1 cellular context compared by ENCODE assay signal in the genomic region with DNA sequence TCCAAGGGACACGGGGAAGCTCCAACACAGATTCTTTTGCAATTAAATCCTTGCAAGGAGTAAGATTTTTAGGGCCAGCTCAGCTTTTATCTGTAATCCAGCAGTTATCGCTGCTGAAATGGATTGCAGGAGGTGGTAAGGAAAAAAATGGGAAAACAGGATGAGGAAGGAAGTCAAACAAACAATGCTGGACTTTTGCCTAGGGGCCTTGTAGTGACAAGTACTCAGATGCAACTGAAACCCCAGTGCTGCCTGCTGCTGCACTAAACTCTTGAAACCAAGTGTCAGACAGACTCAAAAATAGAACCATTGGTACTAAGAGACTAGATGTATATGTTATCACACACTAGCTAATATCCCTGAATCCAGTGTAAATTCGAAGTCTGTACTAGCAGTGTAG.
TF ChIP-seq lines count a peak whose summit lies in the region.

No MANE protein-coding gene starts in this region.

TF ChIP-seq in HepG2, 621 proteins besides CTCF, POLR2A, EP300 and RAD21 (continued from another document and continues in another):
- TF ChIP-seq ZC3H13 (CRISPR knock-in tag; IDR thresholded peaks at IDR 0.05) (no peak), MTA3 (CRISPR knock-in tag; IDR thresholded peaks at IDR 0.05) (no peak), ADNP (CRISPR knock-in tag; IDR thresholded peaks at IDR 0.05) (no peak), ZNF543 (CRISPR knock-in tag; IDR thresholded peaks at IDR 0.05) (no peak), ZNF761 (CRISPR knock-in tag; conservative IDR thresholded peaks at IDR 0.05) (no peak), ZNF382 (CRISPR knock-in tag; IDR thresholded peaks at IDR 0.05; ENCODE audit: borderline replicate concordance) (no peak), ZNF790 (CRISPR knock-in tag; IDR thresholded peaks at IDR 0.05; ENCODE audit: borderline replicate concordance) (no peak), ZNF230 (CRISPR knock-in tag; IDR thresholded peaks at IDR 0.05) (no peak), MAZ (IDR thresholded peaks at IDR 0.05; ENCODE audit: borderline replicate concordance, low read depth, low read length) (no peak), MAZ (CRISPR knock-in tag; IDR thresholded peaks at IDR 0.05; ENCODE audit: low read depth) (no peak), ATF7 (IDR thresholded peaks at IDR 0.05) (no peak), ATF7 (CRISPR knock-in tag; IDR thresholded peaks at IDR 0.05) (no peak), KLF9 (CRISPR knock-in tag; IDR thresholded peaks at IDR 0.05; ENCODE audit: low read depth) (no peak), ZNF430 (CRISPR knock-in tag; IDR thresholded peaks at IDR 0.05) (no peak), U2AF2 (IDR thresholded peaks at IDR 0.05; ENCODE audit: low read depth, low read length) (no peak), SKI (IDR thresholded peaks at IDR 0.05; ENCODE audit: partially characterized antibody) (no peak), SOX13 (IDR thresholded peaks at IDR 0.05) (no peak), SOX13 (CRISPR knock-in tag; conservative IDR thresholded peaks at IDR 0.05 in 1 of 2, IDR thresholded peaks at IDR 0.05 in 1 of 2) (peak in 1 of 2 experiments; percentile 83; a peak in 2 of 4 replicates), MAF1 (CRISPR knock-in tag; IDR thresholded peaks at IDR 0.05; ENCODE audit: borderline replicate concordance) (no peak), ZNF205 (CRISPR knock-in tag; IDR thresholded peaks at IDR 0.05) (no peak), PHF5A (CRISPR knock-in tag; IDR thresholded peaks at IDR 0.05; ENCODE audit: low read depth, unreplicated experiment) (no peak), MEIS2 (CRISPR knock-in tag; IDR thresholded peaks at IDR 0.05) (peak; percentile 50; the same call in 1 of the 2 replicates), NR2F6 (IDR thresholded peaks at IDR 0.05) (no peak), NR2F6 (CRISPR knock-in tag; IDR thresholded peaks at IDR 0.05) (0 out of 2 replicates have a peak, but pooled peaks have one; percentile 33), ZNF781 (CRISPR knock-in tag; IDR thresholded peaks at IDR 0.05; ENCODE audit: borderline replicate concordance, not compliant biosample characterization) (no peak), CCAR2 (optimal IDR thresholded peaks at IDR 0.05; ENCODE audit: low read depth, low read length) (no peak), FOXO1 (CRISPR knock-in tag; IDR thresholded peaks at IDR 0.05) (peak; percentile 88), ZFAT (CRISPR knock-in tag; conservative IDR thresholded peaks at IDR 0.05) (no peak), TBX2 (CRISPR knock-in tag; IDR thresholded peaks at IDR 0.05; ENCODE audit: borderline replicate concordance) (no peak; the same call in 1 of the 2 replicates)
- TF ChIP-seq, protein P1, sequence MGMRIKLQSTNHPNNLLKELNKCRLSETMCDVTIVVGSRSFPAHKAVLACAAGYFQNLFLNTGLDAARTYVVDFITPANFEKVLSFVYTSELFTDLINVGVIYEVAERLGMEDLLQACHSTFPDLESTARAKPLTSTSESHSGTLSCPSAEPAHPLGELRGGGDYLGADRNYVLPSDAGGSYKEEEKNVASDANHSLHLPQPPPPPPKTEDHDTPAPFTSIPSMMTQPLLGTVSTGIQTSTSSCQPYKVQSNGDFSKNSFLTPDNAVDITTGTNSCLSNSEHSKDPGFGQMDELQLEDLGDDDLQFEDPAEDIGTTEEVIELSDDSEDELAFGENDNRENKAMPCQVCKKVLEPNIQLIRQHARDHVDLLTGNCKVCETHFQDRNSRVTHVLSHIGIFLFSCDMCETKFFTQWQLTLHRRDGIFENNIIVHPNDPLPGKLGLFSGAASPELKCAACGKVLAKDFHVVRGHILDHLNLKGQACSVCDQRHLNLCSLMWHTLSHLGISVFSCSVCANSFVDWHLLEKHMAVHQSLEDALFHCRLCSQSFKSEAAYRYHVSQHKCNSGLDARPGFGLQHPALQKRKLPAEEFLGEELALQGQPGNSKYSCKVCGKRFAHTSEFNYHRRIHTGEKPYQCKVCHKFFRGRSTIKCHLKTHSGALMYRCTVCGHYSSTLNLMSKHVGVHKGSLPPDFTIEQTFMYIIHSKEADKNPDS (CRISPR knock-in tag; IDR thresholded peaks at IDR 0.05), result no peak
- TF ChIP-seq, protein P2, sequence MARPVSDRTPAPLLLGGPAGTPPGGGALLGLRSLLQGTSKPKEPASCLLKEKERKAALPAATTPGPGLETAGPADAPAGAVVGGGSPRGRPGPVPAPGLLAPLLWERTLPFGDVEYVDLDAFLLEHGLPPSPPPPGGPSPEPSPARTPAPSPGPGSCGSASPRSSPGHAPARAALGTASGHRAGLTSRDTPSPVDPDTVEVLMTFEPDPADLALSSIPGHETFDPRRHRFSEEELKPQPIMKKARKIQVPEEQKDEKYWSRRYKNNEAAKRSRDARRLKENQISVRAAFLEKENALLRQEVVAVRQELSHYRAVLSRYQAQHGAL (CRISPR knock-in tag; IDR thresholded peaks at IDR 0.05; ENCODE audit: not compliant biosample characterization), result no peak
- TF ChIP-seq, protein P3, sequence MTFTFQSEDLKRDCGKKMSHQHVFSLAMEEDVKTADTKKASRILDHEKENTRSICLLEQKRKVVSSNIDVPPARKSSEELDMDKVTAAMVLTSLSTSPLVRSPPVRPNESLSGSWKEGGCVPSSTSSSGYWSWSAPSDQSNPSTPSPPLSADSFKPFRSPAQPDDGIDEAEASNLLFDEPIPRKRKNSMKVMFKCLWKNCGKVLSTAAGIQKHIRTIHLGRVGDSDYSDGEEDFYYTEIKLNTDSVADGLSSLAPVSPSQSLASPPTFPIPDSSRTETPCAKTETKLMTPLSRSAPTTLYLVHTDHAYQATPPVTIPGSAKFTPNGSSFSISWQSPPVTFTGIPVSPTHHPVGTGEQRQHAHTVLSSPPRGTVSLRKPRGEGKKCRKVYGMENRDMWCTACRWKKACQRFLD (CRISPR knock-in tag; IDR thresholded peaks at IDR 0.05; ENCODE audit: borderline replicate concordance), result no peak
- TF ChIP-seq, protein P4, sequence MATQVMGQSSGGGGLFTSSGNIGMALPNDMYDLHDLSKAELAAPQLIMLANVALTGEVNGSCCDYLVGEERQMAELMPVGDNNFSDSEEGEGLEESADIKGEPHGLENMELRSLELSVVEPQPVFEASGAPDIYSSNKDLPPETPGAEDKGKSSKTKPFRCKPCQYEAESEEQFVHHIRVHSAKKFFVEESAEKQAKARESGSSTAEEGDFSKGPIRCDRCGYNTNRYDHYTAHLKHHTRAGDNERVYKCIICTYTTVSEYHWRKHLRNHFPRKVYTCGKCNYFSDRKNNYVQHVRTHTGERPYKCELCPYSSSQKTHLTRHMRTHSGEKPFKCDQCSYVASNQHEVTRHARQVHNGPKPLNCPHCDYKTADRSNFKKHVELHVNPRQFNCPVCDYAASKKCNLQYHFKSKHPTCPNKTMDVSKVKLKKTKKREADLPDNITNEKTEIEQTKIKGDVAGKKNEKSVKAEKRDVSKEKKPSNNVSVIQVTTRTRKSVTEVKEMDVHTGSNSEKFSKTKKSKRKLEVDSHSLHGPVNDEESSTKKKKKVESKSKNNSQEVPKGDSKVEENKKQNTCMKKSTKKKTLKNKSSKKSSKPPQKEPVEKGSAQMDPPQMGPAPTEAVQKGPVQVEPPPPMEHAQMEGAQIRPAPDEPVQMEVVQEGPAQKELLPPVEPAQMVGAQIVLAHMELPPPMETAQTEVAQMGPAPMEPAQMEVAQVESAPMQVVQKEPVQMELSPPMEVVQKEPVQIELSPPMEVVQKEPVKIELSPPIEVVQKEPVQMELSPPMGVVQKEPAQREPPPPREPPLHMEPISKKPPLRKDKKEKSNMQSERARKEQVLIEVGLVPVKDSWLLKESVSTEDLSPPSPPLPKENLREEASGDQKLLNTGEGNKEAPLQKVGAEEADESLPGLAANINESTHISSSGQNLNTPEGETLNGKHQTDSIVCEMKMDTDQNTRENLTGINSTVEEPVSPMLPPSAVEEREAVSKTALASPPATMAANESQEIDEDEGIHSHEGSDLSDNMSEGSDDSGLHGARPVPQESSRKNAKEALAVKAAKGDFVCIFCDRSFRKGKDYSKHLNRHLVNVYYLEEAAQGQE (IDR thresholded peaks at IDR 0.05; ENCODE audit: borderline replicate concordance in 1 of 2, low read depth in 1 of 2, low read length in 2 of 2), result 0 out of 4 replicates have a peak, but pooled peaks of 1 of the 2 experiments have one; percentile 12
- TF ChIP-seq, protein P5, sequence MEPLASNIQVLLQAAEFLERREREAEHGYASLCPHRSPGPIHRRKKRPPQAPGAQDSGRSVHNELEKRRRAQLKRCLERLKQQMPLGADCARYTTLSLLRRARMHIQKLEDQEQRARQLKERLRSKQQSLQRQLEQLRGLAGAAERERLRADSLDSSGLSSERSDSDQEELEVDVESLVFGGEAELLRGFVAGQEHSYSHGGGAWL (CRISPR knock-in tag; IDR thresholded peaks at IDR 0.05), result no peak
- TF ChIP-seq, protein P6, sequence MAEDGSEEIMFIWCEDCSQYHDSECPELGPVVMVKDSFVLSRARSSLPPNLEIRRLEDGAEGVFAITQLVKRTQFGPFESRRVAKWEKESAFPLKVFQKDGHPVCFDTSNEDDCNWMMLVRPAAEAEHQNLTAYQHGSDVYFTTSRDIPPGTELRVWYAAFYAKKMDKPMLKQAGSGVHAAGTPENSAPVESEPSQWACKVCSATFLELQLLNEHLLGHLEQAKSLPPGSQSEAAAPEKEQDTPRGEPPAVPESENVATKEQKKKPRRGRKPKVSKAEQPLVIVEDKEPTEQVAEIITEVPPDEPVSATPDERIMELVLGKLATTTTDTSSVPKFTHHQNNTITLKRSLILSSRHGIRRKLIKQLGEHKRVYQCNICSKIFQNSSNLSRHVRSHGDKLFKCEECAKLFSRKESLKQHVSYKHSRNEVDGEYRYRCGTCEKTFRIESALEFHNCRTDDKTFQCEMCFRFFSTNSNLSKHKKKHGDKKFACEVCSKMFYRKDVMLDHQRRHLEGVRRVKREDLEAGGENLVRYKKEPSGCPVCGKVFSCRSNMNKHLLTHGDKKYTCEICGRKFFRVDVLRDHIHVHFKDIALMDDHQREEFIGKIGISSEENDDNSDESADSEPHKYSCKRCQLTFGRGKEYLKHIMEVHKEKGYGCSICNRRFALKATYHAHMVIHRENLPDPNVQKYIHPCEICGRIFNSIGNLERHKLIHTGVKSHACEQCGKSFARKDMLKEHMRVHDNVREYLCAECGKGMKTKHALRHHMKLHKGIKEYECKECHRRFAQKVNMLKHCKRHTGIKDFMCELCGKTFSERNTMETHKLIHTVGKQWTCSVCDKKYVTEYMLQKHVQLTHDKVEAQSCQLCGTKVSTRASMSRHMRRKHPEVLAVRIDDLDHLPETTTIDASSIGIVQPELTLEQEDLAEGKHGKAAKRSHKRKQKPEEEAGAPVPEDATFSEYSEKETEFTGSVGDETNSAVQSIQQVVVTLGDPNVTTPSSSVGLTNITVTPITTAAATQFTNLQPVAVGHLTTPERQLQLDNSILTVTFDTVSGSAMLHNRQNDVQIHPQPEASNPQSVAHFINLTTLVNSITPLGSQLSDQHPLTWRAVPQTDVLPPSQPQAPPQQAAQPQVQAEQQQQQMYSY (CRISPR knock-in tag; IDR thresholded peaks at IDR 0.05), result 0 out of 2 replicates have a peak, but pooled peaks have one; percentile 14
- TF ChIP-seq, protein P7, sequence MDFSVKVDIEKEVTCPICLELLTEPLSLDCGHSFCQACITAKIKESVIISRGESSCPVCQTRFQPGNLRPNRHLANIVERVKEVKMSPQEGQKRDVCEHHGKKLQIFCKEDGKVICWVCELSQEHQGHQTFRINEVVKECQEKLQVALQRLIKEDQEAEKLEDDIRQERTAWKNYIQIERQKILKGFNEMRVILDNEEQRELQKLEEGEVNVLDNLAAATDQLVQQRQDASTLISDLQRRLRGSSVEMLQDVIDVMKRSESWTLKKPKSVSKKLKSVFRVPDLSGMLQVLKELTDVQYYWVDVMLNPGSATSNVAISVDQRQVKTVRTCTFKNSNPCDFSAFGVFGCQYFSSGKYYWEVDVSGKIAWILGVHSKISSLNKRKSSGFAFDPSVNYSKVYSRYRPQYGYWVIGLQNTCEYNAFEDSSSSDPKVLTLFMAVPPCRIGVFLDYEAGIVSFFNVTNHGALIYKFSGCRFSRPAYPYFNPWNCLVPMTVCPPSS (IDR thresholded peaks at IDR 0.05), result no peak
- TF ChIP-seq, protein P8, sequence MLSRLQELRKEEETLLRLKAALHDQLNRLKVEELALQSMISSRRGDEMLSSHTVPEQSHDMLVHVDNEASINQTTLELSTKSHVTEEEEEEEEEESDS (CRISPR knock-in tag; IDR thresholded peaks at IDR 0.05; ENCODE audit: borderline replicate concordance), result no peak
- TF ChIP-seq, protein P9, sequence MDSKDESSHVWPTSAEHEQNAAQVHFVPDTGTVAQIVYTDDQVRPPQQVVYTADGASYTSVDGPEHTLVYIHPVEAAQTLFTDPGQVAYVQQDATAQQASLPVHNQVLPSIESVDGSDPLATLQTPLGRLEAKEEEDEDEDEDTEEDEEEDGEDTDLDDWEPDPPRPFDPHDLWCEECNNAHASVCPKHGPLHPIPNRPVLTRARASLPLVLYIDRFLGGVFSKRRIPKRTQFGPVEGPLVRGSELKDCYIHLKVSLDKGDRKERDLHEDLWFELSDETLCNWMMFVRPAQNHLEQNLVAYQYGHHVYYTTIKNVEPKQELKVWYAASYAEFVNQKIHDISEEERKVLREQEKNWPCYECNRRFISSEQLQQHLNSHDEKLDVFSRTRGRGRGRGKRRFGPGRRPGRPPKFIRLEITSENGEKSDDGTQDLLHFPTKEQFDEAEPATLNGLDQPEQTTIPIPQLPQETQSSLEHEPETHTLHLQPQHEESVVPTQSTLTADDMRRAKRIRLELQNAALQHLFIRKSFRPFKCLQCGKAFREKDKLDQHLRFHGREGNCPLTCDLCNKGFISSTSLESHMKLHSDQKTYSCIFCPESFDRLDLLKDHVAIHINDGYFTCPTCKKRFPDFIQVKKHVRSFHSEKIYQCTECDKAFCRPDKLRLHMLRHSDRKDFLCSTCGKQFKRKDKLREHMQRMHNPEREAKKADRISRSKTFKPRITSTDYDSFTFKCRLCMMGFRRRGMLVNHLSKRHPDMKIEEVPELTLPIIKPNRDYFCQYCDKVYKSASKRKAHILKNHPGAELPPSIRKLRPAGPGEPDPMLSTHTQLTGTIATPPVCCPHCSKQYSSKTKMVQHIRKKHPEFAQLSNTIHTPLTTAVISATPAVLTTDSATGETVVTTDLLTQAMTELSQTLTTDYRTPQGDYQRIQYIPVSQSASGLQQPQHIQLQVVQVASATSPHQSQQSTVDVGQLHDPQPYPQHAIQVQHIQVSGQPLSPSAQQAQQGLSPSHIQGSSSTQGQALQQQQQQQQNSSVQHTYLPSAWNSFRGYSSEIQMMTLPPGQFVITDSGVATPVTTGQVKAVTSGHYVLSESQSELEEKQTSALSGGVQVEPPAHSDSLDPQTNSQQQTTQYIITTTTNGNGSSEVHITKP (CRISPR knock-in tag; IDR thresholded peaks at IDR 0.05; ENCODE audit: low read depth), result no peak
